In genomic region chr19:55441692-55442321, GRCh38 we compare ENCODE assay signal across 12 cellular contexts. TPM values are rescaled to one million over a fixed set of nuclear protein-coding genes. Genes with fewer than 3 reads are reported as not detected.
DNase-seq lines count a peak whose midpoint lies in the region; ATAC-seq and TF ChIP-seq lines count a peak whose summit lies in the region.
"Had no signal": no experiment of that assay in that cellular context is flagged by ENCODE, and none has a peak within 500 bp of the region (broad histone marks: within the 10 kb centered on the region; RNA-seq: fewer than 3 reads in every experiment).

No MANE protein-coding gene starts in this region.

- no peaks in the 10 kb centered on the region for H4K20me1 ChIP-seq in mammary epithelial cell (ENCODE audit: insufficient read depth, low read length)

- WGBS in mammary epithelial cell (ENCODE audit: low coverage, missing lambda C conversion rate) = 1% methylated on average over 19 of the region's 39 CpGs

- H3K4me2 ChIP-seq in mammary epithelial cell (ENCODE audit: insufficient read depth, low read depth, low read length) = peak overlapping the region; percentile 6

- H3K36me3 Mint-ChIP-seq in MCF 10A (ENCODE audit: insufficient read depth, unreplicated experiment) = no peaks in the 10 kb centered on the region
- peaks cover 8% of the 10 kb centered on the region for H3K36me3 Mint-ChIP-seq in type B pancreatic cell

- H3K27me3 Mint-ChIP-seq in MCF 10A (ENCODE audit: insufficient read depth, unreplicated experiment) (peaks cover 66% of the 10 kb centered on the region), type B pancreatic cell (peaks cover 77% of the 10 kb centered on the region)

- peaks cover 31% of the 10 kb centered on the region for H3K27me3 ChIP-seq in mammary epithelial cell (ENCODE audit: insufficient read depth, low read length)

- H3K4me1 ChIP-seq in mammary epithelial cell (ENCODE audit: insufficient read depth, low read length) = peaks cover 14% of the 10 kb centered on the region

- H2AFZ ChIP-seq in mammary epithelial cell (ENCODE audit: low read depth, low read length) = no peak overlapping the region

- BruUV-seq in mammary epithelial cell (replicated peaks; lab: Mats Ljungman, UMichigan) = no TSS peak
- BruUV-seq in MCF 10A (replicated peaks; lab: Mats Ljungman, UMichigan) = no TSS peak

- H3K27ac ChIP-seq in mammary epithelial cell (ENCODE audit: insufficient read depth, low read depth, low read length) = no peak overlapping the region

- intact Hi-C loops in mammary epithelial cell (cut with micrococcal nuclease) (no loop called here), MCF 10A (cut with micrococcal nuclease) (no loop called here), head of caudate nucleus (cut with DNase I) (no loop called here)

- no peak for DNase-seq in mammary epithelial cell
- no peak for DNase-seq in MCF 10A (ENCODE audit: unreplicated experiment)
- DNase-seq in NCI-H748 (lab: John Stamatoyannopoulos, UW; ENCODE audit: unreplicated experiment) = peak; percentile 88
- peak in 22 of 42 donors; percentile 34 to 84 (median 58) for DNase-seq in head of caudate nucleus
- no peak for DNase-seq in type B pancreatic cell (ENCODE audit: extremely low spot score, unreplicated experiment)
- DNase-seq: effector CD8-positive, alpha-beta T cell had no signal

- CTCF ChIA-PET in mammary epithelial cell (lab: Charles Lee; ENCODE audit: low non-redundant PET) (no interaction called here), MCF 10A (lab: Yijun Ruan, JAX) (interaction anchor here (1.1 kb wide), 1 partner anchor 13 kb away, joined by 6 read pairs; no protein-coding TSS in a partner anchor)

- H3K79me2 ChIP-seq in mammary epithelial cell (ENCODE audit: insufficient read depth, low read length) = no peaks in the 10 kb centered on the region

- no peaks in the 10 kb centered on the region for H3K36me3 ChIP-seq in mammary epithelial cell (ENCODE audit: insufficient read depth, low read length)

- H3K27ac Mint-ChIP-seq in MCF 10A (ENCODE audit: low read depth, unreplicated experiment) (no peak overlapping the region), type B pancreatic cell (no peak overlapping the region)

- dilution Hi-C loops in mammary epithelial cell (cut with HindIII; ENCODE audit: low sequenced_read_pairs) = no loop called here

- H3K4me1 Mint-ChIP-seq in MCF 10A (ENCODE audit: insufficient read depth, unreplicated experiment) (peaks cover 43% of the 10 kb centered on the region), type B pancreatic cell (ENCODE audit: unreplicated experiment) (peaks cover 16% of the 10 kb centered on the region)

- H3K4me3 Mint-ChIP-seq in MCF 10A (ENCODE audit: unreplicated experiment) = no peak overlapping the region
- H3K4me3 Mint-ChIP-seq in type B pancreatic cell = peak overlapping the region; percentile 62

- TF ChIP-seq CTCF in mammary epithelial cell (conservative IDR thresholded peaks at IDR 0.05 in 1 of 2, IDR thresholded peaks at IDR 0.05 in 1 of 2; ENCODE audit: extremely low read depth in 1 of 2, insufficient read depth in 1 of 2, low read depth in 1 of 2, low read length in 2 of 2) (no peak), MCF 10A (IDR thresholded peaks at IDR 0.05; ENCODE audit: unreplicated experiment) (no peak), type B pancreatic cell (conservative IDR thresholded peaks at IDR 0.05) (no peak)

- POLR2A ChIA-PET in MCF 10A (lab: Yijun Ruan, JAX) = no interaction called here

- H3K9me3 ChIP-seq in mammary epithelial cell (replicated peaks; ENCODE audit: insufficient read depth, low read length) = no peaks in the 10 kb centered on the region

- in situ Hi-C loops in mammary epithelial cell (cut with MboI; ENCODE audit: low sequenced_read_pairs in 2 of 2) = no loop called here

- H3K9ac ChIP-seq in mammary epithelial cell (ENCODE audit: insufficient read depth, low read length) = no peak overlapping the region

- no peak for ATAC-seq in HG03039 (IDR thresholded peaks at IDR 0.05; ENCODE audit: unreplicated experiment)
- no peak for ATAC-seq in HG03045 (IDR thresholded peaks at IDR 0.05; ENCODE audit: unreplicated experiment)
- ATAC-seq in HG03108 (IDR thresholded peaks at IDR 0.05; ENCODE audit: unreplicated experiment) = no peak

- H3K9me3 Mint-ChIP-seq in MCF 10A (ENCODE audit: unreplicated experiment) = no peaks in the 10 kb centered on the region
- H3K9me3 Mint-ChIP-seq in type B pancreatic cell = no peaks in the 10 kb centered on the region

- H3K4me3 ChIP-seq in mammary epithelial cell (replicated peaks in 1 of 3; ENCODE audit: insufficient read depth in 1 of 3, low read depth in 2 of 3, low read length in 3 of 3) = no peak overlapping the region

RNA-seq across cellular contexts. Expression of gene SHISA7, which starts 1.3 kb away (rescaled TPM):
- total RNA-seq in mammary epithelial cell (under 1 TPM in 1 of 2 donors, not detected in 1; 0.05 TPM), MCF 10A (2022) (not detected in 2 replicates), type B pancreatic cell (ENCODE audit: low replicate concordance) (0.05 and 0.22 TPM in 2 replicates)
- not detected for polyA plus RNA-seq in mammary epithelial cell
- not detected for polyA minus RNA-seq in mammary epithelial cell
- total RNA-seq: osteocyte, SK-MEL-5, ureter had no signal

RNA-seq across cellular contexts. Expression of gene ISOC2, which starts 19.6 kb away (rescaled TPM):
- total RNA-seq in mammary epithelial cell (10 to 100 TPM; 38.9 to 65.0 TPM), MCF 10A (2022) (34.3 and 59.9 TPM in 2 replicates), type B pancreatic cell (ENCODE audit: low replicate concordance) (44.2 and 47.5 TPM in 2 replicates)
- 55.7 TPM for polyA plus RNA-seq in mammary epithelial cell
- polyA minus RNA-seq in mammary epithelial cell = 17.0 TPM

RNA-seq across cellular contexts. Expression of gene C19orf85, which starts 22.7 kb away (rescaled TPM):
- total RNA-seq in mammary epithelial cell (not detected), MCF 10A (2022) (0.23 and 0.32 TPM in 2 replicates), type B pancreatic cell (ENCODE audit: low replicate concordance) (not detected in 2 replicates)
- polyA plus RNA-seq in mammary epithelial cell = not detected
- polyA minus RNA-seq in mammary epithelial cell = not detected
- total RNA-seq: osteocyte, SK-MEL-5, ureter had no signal

RNA-seq across cellular contexts. Expression of gene UBE2S, which starts 34.2 kb away (rescaled TPM):
- total RNA-seq in mammary epithelial cell (100 to 1,000 TPM in 1 of 2 donors, 10 to 100 TPM in 1; 40.0 to 204 TPM), MCF 10A (2022) (331 and 345 TPM in 2 replicates), type B pancreatic cell (ENCODE audit: low replicate concordance) (40.7 and 91.3 TPM in 2 replicates)
- polyA plus RNA-seq in mammary epithelial cell = 108 TPM
- 113 TPM for polyA minus RNA-seq in mammary epithelial cell

RNA-seq across cellular contexts. Expression of gene ZNF628, which starts 34.6 kb away (rescaled TPM):
- total RNA-seq in mammary epithelial cell (1 to 10 TPM; 2.7 to 10.0 TPM), MCF 10A (2022) (6.2 and 12.1 TPM in 2 replicates), type B pancreatic cell (ENCODE audit: low replicate concordance) (10.3 and 13.2 TPM in 2 replicates)
- polyA plus RNA-seq in mammary epithelial cell = 1.7 TPM
- 0.62 TPM for polyA minus RNA-seq in mammary epithelial cell

Comparison
In these comparisons a context has a peak if more than half of its experiments do, and no peak if none do; other contexts are left out.
1. DNase-seq: peak in NCI-H748 (single experiment) and head of caudate nucleus (22 of 42); none in mammary epithelial cell (single experiment), MCF 10A (single experiment) and type B pancreatic cell (single experiment).